ENCODE assay signal across 14 cellular contexts in genomic region chr3:49747792-49748480, GRCh38. TPM values are rescaled to one million over a fixed set of nuclear protein-coding genes. Genes with fewer than 3 reads are reported as not detected.
DNase-seq lines count a peak whose midpoint lies in the region; ATAC-seq and TF ChIP-seq lines count a peak whose summit lies in the region.
"Had no signal": no experiment of that assay in that cellular context is flagged by ENCODE, and none has a peak within 500 bp of the region (broad histone marks: within the 10 kb centered on the region; RNA-seq: fewer than 3 reads in every experiment).

No MANE protein-coding gene starts in this region.

- peak; percentile 10 for ATAC-seq in foreskin keratinocyte
- ATAC-seq in stimulated activated naive B cell treated with anti-CD40 and anti-IgM and Interleukin-4, amounts not matched to agents 10 μg/mL and 1 μg/mL and 100 μg/mL, for 72 hours (replicated peaks) = no peak

- H3K27ac Mint-ChIP-seq in HFFc6 = peak overlapping the region; percentile 50
- peak overlapping the region; percentile 34 for H3K27ac Mint-ChIP-seq in stimulated activated naive B cell treated with anti-CD40 and anti-IgM and Interleukin-4, amounts not matched to agents 10 μg/mL and 1 μg/mL and 100 μg/mL, for 72 hours
- no peak overlapping the region for H3K27ac Mint-ChIP-seq in activated T-helper 2 cell treated with anti-CD3 and anti-CD28 coated beads, Interferon-gamma antibody, Interleukin-2, Interleukin-4, amounts not matched to agents 10 μg/mL and 5 μg/mL and 100 μg/mL, durations not matched to agents 14 hours and 24 hours and 36 hours

- peaks cover 6% of the 10 kb centered on the region; the same call in 1 of the 2 replicates for H3K36me3 Mint-ChIP-seq in HFFc6 (ENCODE audit: low read depth)
- H3K36me3 Mint-ChIP-seq in stimulated activated naive B cell treated with anti-CD40 and anti-IgM and Interleukin-4, amounts not matched to agents 10 μg/mL and 1 μg/mL and 100 μg/mL, for 72 hours = peaks cover 6 to 33% of the 10 kb centered on the region in 2 donors
- H3K36me3 Mint-ChIP-seq in activated T-helper 2 cell treated with anti-CD3 and anti-CD28 coated beads, Interferon-gamma antibody, Interleukin-2, Interleukin-4, amounts not matched to agents 10 μg/mL and 5 μg/mL and 100 μg/mL, durations not matched to agents 14 hours and 24 hours and 36 hours (ENCODE audit: low read depth) = peaks cover 21% of the 10 kb centered on the region

- no peaks in the 10 kb centered on the region for H3K27me3 ChIP-seq in foreskin keratinocyte

- H3K27me3 Mint-ChIP-seq in HFFc6 (ENCODE audit: insufficient read depth) = no peaks in the 10 kb centered on the region; the same call in 1 of the 2 replicates
- no peaks in the 10 kb centered on the region for H3K27me3 Mint-ChIP-seq in stimulated activated naive B cell treated with anti-CD40 and anti-IgM and Interleukin-4, amounts not matched to agents 10 μg/mL and 1 μg/mL and 100 μg/mL, for 72 hours
- no peaks in the 10 kb centered on the region for H3K27me3 Mint-ChIP-seq in activated T-helper 2 cell treated with anti-CD3 and anti-CD28 coated beads, Interferon-gamma antibody, Interleukin-2, Interleukin-4, amounts not matched to agents 10 μg/mL and 5 μg/mL and 100 μg/mL, durations not matched to agents 14 hours and 24 hours and 36 hours (ENCODE audit: low read depth)

- no peak overlapping the region for H3K4me3 Mint-ChIP-seq in HFFc6
- no peak overlapping the region for H3K4me3 Mint-ChIP-seq in stimulated activated naive B cell treated with anti-CD40 and anti-IgM and Interleukin-4, amounts not matched to agents 10 μg/mL and 1 μg/mL and 100 μg/mL, for 72 hours
- H3K4me3 Mint-ChIP-seq in activated T-helper 2 cell treated with anti-CD3 and anti-CD28 coated beads, Interferon-gamma antibody, Interleukin-2, Interleukin-4, amounts not matched to agents 10 μg/mL and 5 μg/mL and 100 μg/mL, durations not matched to agents 14 hours and 24 hours and 36 hours (ENCODE audit: low read depth) = no peak overlapping the region

- H3K4me1 ChIP-seq in foreskin keratinocyte = peaks cover 4% of the 10 kb centered on the region

- intact Hi-C loops in activated T-helper 2 cell treated with anti-CD3 and anti-CD28 coated beads, Interferon-gamma antibody, Interleukin-2, Interleukin-4, amounts not matched to agents 10 μg/mL and 5 μg/mL and 100 μg/mL, durations not matched to agents 14 hours and 24 hours and 36 hours (cut with micrococcal nuclease) = no loop called here

- no peak for TF ChIP-seq CTCF in HFFc6 (IDR thresholded peaks at IDR 0.05)
- TF ChIP-seq CTCF in foreskin keratinocyte (conservative IDR thresholded peaks at IDR 0.05) = no peak
- no peak for TF ChIP-seq CTCF in GM20000 (IDR thresholded peaks at IDR 0.05; ENCODE audit: extremely low read depth, missing control alignments)

- H3K9me3 Mint-ChIP-seq in HFFc6 = no peaks in the 10 kb centered on the region
- H3K9me3 Mint-ChIP-seq in stimulated activated naive B cell treated with anti-CD40 and anti-IgM and Interleukin-4, amounts not matched to agents 10 μg/mL and 1 μg/mL and 100 μg/mL, for 72 hours = no peaks in the 10 kb centered on the region
- H3K9me3 Mint-ChIP-seq in activated T-helper 2 cell treated with anti-CD3 and anti-CD28 coated beads, Interferon-gamma antibody, Interleukin-2, Interleukin-4, amounts not matched to agents 10 μg/mL and 5 μg/mL and 100 μg/mL, durations not matched to agents 14 hours and 24 hours and 36 hours = no peaks in the 10 kb centered on the region

- DNase-seq in HFFc6 = peak; percentile 28
- DNase-seq in astrocyte of the hippocampus (ENCODE audit: low read depth, low spot score) = peak; percentile 86
- peak in 1 of 2 donors; percentile 73 for DNase-seq in foreskin keratinocyte
- DNase-seq in stimulated activated naive B cell treated with anti-CD40 and anti-IgM and Interleukin-4, amounts not matched to agents 10 μg/mL and 1 μg/mL and 100 μg/mL, for 72 hours = no peak
- no peak for DNase-seq in activated T-helper 2 cell treated with anti-CD3 and anti-CD28 coated beads, Interferon-gamma antibody, Interleukin-2, Interleukin-4, amounts not matched to agents 10 μg/mL and 5 μg/mL and 100 μg/mL, durations not matched to agents 14 hours and 24 hours and 36 hours (ENCODE audit: low spot score)
- no peak for DNase-seq in GM20000 (ENCODE audit: low spot score)
- DNase-seq in H4 (ENCODE audit: low spot score) = no peak
- DNase-seq: activated CD4-positive, alpha-beta T cell treated with anti-CD3 and anti-CD28 coated beads, Interleukin-2, amount 50 U/mL, for 48 hours; KG1; kidney; NCI-H1694; NCI-H69 had no signal

- peaks cover 37% of the 10 kb centered on the region for H3K4me1 Mint-ChIP-seq in HFFc6 (ENCODE audit: low read depth)
- H3K4me1 Mint-ChIP-seq in stimulated activated naive B cell treated with anti-CD40 and anti-IgM and Interleukin-4, amounts not matched to agents 10 μg/mL and 1 μg/mL and 100 μg/mL, for 72 hours = peaks cover 4 to 8% of the 10 kb centered on the region in 2 donors
- peaks cover 2% of the 10 kb centered on the region for H3K4me1 Mint-ChIP-seq in activated T-helper 2 cell treated with anti-CD3 and anti-CD28 coated beads, Interferon-gamma antibody, Interleukin-2, Interleukin-4, amounts not matched to agents 10 μg/mL and 5 μg/mL and 100 μg/mL, durations not matched to agents 14 hours and 24 hours and 36 hours (ENCODE audit: low read depth)

- no peak overlapping the region for H3K27ac ChIP-seq in foreskin keratinocyte

RNA-seq across cellular contexts. Expression of gene GMPPB, which starts 24.2 kb away (rescaled TPM):
- total RNA-seq in HFFc6 (2021; fragmentation: NEBNext Ultra II Directional; extraction: Animal tissue kit (Norgen Biotek cat#: 25700)) = 10 to 100 TPM; 30.5 to 39.4 (median 34.8) TPM
- total RNA-seq in foreskin keratinocyte = 41.4 and 44.5 TPM in 2 replicates
- 54.8 and 57.5 TPM in 2 replicates for polyA plus RNA-seq in foreskin keratinocyte
- total RNA-seq in activated T-helper 2 cell treated with anti-CD3 and anti-CD28 coated beads, Interferon-gamma antibody, Interleukin-2, Interleukin-4, amounts not matched to agents 10 μg/mL and 5 μg/mL and 100 μg/mL, durations not matched to agents 14 hours and 24 hours and 36 hours = 45.9 and 48.0 TPM in 2 replicates
- total RNA-seq in H4 (2014; rRNA removed; shearing (Covaris generic)) = 11.9 and 15.1 TPM in 2 replicates

RNA-seq across cellular contexts. Expression of gene AMIGO3, which starts 28.5 kb away (rescaled TPM):
- total RNA-seq in HFFc6 (2021; fragmentation: NEBNext Ultra II Directional; extraction: Animal tissue kit (Norgen Biotek cat#: 25700)) = under 1 TPM in 2 of 6 experiments, not detected in 4; 0.43 to 0.61 TPM
- not detected in 2 replicates for total RNA-seq in foreskin keratinocyte
- polyA plus RNA-seq in foreskin keratinocyte = 0.32 and 0.34 TPM in 2 replicates
- total RNA-seq in activated T-helper 2 cell treated with anti-CD3 and anti-CD28 coated beads, Interferon-gamma antibody, Interleukin-2, Interleukin-4, amounts not matched to agents 10 μg/mL and 5 μg/mL and 100 μg/mL, durations not matched to agents 14 hours and 24 hours and 36 hours = not detected in 2 replicates
- not detected in 2 replicates for total RNA-seq in H4 (2014; rRNA removed; shearing (Covaris generic))
- total RNA-seq: frontal cortex, kidney had no signal

RNA-seq across cellular contexts. Expression of gene IP6K1, which starts 38.4 kb away (rescaled TPM):
- total RNA-seq in HFFc6 (2021; fragmentation: NEBNext Ultra II Directional; extraction: Animal tissue kit (Norgen Biotek cat#: 25700)) = 10 to 100 TPM; 29.8 to 43.7 (median 38.4) TPM
- total RNA-seq in foreskin keratinocyte = 27.7 and 28.0 TPM in 2 replicates
- 13.3 and 16.1 TPM in 2 replicates for polyA plus RNA-seq in foreskin keratinocyte
- total RNA-seq in activated T-helper 2 cell treated with anti-CD3 and anti-CD28 coated beads, Interferon-gamma antibody, Interleukin-2, Interleukin-4, amounts not matched to agents 10 μg/mL and 5 μg/mL and 100 μg/mL, durations not matched to agents 14 hours and 24 hours and 36 hours = 36.9 and 40.7 TPM in 2 replicates
- 13.0 and 18.0 TPM in 2 replicates for total RNA-seq in H4 (2014; rRNA removed; shearing (Covaris generic))

RNA-seq across cellular contexts. Expression of gene CDHR4, which starts 51.7 kb away (rescaled TPM):
- total RNA-seq in HFFc6 (2021; fragmentation: NEBNext Ultra II Directional; extraction: Animal tissue kit (Norgen Biotek cat#: 25700)) = under 1 TPM in 2 of 6 experiments, not detected in 4; 0.17 to 0.18 TPM
- not detected in 2 replicates for total RNA-seq in foreskin keratinocyte
- polyA plus RNA-seq in foreskin keratinocyte = not detected in 2 replicates
- 0.16 TPM in 1 of 2 replicates, not detected in the other for total RNA-seq in activated T-helper 2 cell treated with anti-CD3 and anti-CD28 coated beads, Interferon-gamma antibody, Interleukin-2, Interleukin-4, amounts not matched to agents 10 μg/mL and 5 μg/mL and 100 μg/mL, durations not matched to agents 14 hours and 24 hours and 36 hours
- not detected in 2 replicates for total RNA-seq in H4 (2014; rRNA removed; shearing (Covaris generic))
- total RNA-seq: cerebellum, frontal cortex had no signal

RNA-seq across cellular contexts. Expression of gene INKA1, which starts 55.1 kb away (rescaled TPM):
- total RNA-seq in HFFc6 (2021; fragmentation: NEBNext Ultra II Directional; extraction: Animal tissue kit (Norgen Biotek cat#: 25700)) = 1 to 10 TPM; 3.2 to 4.3 (median 3.6) TPM
- 18.2 and 20.1 TPM in 2 replicates for total RNA-seq in foreskin keratinocyte
- 25.8 and 27.8 TPM in 2 replicates for polyA plus RNA-seq in foreskin keratinocyte
- total RNA-seq in activated T-helper 2 cell treated with anti-CD3 and anti-CD28 coated beads, Interferon-gamma antibody, Interleukin-2, Interleukin-4, amounts not matched to agents 10 μg/mL and 5 μg/mL and 100 μg/mL, durations not matched to agents 14 hours and 24 hours and 36 hours = 1.2 and 2.3 TPM in 2 replicates
- total RNA-seq in H4 (2014; rRNA removed; shearing (Covaris generic)) = 0.68 and 2.1 TPM in 2 replicates

Comparison
In these comparisons a context has a peak if more than half of its experiments do, and no peak if none do; other contexts are left out.
1. DNase-seq: peak in HFFc6 (single experiment) and astrocyte of the hippocampus (single experiment); none in stimulated activated naive B cell treated with anti-CD40 and anti-IgM and Interleukin-4, amounts not matched to agents 10 μg/mL and 1 μg/mL and 100 μg/mL, for 72 hours (single experiment), activated T-helper 2 cell treated with anti-CD3 and anti-CD28 coated beads, Interferon-gamma antibody, Interleukin-2, Interleukin-4, amounts not matched to agents 10 μg/mL and 5 μg/mL and 100 μg/mL, durations not matched to agents 14 hours and 24 hours and 36 hours (single experiment), GM20000 (single experiment) and H4 (single experiment).